In genomic region chr15:76058714-76059319, GRCh38 we compare ENCODE assay signal across 8 cellular contexts. TPM values are rescaled to one million over a fixed set of nuclear protein-coding genes. Genes with fewer than 3 reads are reported as not detected.
A peak's percentile ranks its signal among the peaks of the same experiment; 100 is the strongest.
DNase-seq lines count a peak whose midpoint lies in the region; ATAC-seq and TF ChIP-seq lines count a peak whose summit lies in the region.

No MANE protein-coding gene starts in this region.

- no peak overlapping the region for H2BK5ac ChIP-seq in neuronal stem cell (ENCODE audit: low read length)

- H3K4me3 ChIP-seq in Jurkat, Clone E6-1 (ENCODE audit: low read length): peak overlapping the region; percentile 45
- H3K4me3 ChIP-seq in fibroblast of the aortic adventitia (ENCODE audit: low read depth, low read length): peak overlapping the region; percentile 61
- peak overlapping the region; percentile 52 to 93 for H3K4me3 ChIP-seq in neuronal stem cell (ENCODE audit: low read length in 2 of 2)

- no peak overlapping the region for H2BK15ac ChIP-seq in neuronal stem cell (ENCODE audit: low read length)

- peak; percentile 26 for DNase-seq in EL
- DNase-seq in Jurkat, Clone E6-1 (ENCODE audit: low read depth, low spot score): no peak
- DNase-seq in activated CD4-positive, alpha-beta T cell treated with anti-CD3 and anti-CD28 coated beads, Interleukin-2, amount 50 U/mL, for 48 hours: peak; percentile 20 to 43
- DNase-seq in fibroblast of the aortic adventitia (ENCODE audit: low read depth): peak; percentile 5
- peak; percentile 15 for DNase-seq in neuronal stem cell (ENCODE audit: low spot score)
- DNase-seq in HPDE6-E6E7 (ENCODE audit: extremely low spot score): no peak
- DNase-seq in DMS153 treated with DMSO at 0.1 percent for 48 hours (lab: John Stamatoyannopoulos, UW; ENCODE audit: unreplicated experiment): no peak

- peak overlapping the region; percentile 86 for H3K4me2 ChIP-seq in neuronal stem cell (ENCODE audit: insufficient read depth, low read length, poor library complexity, severe bottlenecking)

- no peak for TF ChIP-seq CTCF in fibroblast of the aortic adventitia (IDR thresholded peaks at IDR 0.05; ENCODE audit: insufficient read depth, low read length)

- no peaks in the 10 kb centered on the region for H3K79me1 ChIP-seq in neuronal stem cell (ENCODE audit: low read depth, low read length)

- H2AK5ac ChIP-seq in neuronal stem cell (ENCODE audit: low read depth, low read length): no peak overlapping the region

- WGBS in neuronal stem cell (ENCODE audit: extremely low coverage in 2 of 2, insufficient read length in 2 of 2, insufficient replicate concordance in 1 of 2), 2 donors: no CpG with 5 or more reads among the region's 18 CpGs

- H3K23ac ChIP-seq in neuronal stem cell (ENCODE audit: low read depth, low read length, poor library complexity): no peak overlapping the region

- H3K27me3 ChIP-seq in neuronal stem cell (ENCODE audit: control insufficient read depth in 3 of 3, insufficient read depth in 3 of 3, low read depth in 1 of 3, low read length in 3 of 3): peaks cover 3 to 60% (median 14%) of the 10 kb centered on the region in 3 experiments

- H4K91ac ChIP-seq in neuronal stem cell (ENCODE audit: low read depth, low read length, poor library complexity): no peak overlapping the region

- no peak overlapping the region for H3K4ac ChIP-seq in neuronal stem cell (ENCODE audit: low read length)

- H3K9ac ChIP-seq in neuronal stem cell (ENCODE audit: low read depth, low read length, poor library complexity): peak overlapping the region; percentile 50

- no peak overlapping the region for H2BK120ac ChIP-seq in neuronal stem cell (ENCODE audit: low read depth, low read length)

- H2AFZ ChIP-seq in neuronal stem cell (ENCODE audit: low read length): peak overlapping the region; percentile 100

- H2BK12ac ChIP-seq in neuronal stem cell (ENCODE audit: low read length): no peak overlapping the region

- H3K27ac ChIP-seq in neuronal stem cell (replicated peaks; ENCODE audit: low read length): no peak overlapping the region

- no peaks in the 10 kb centered on the region for H3K9me3 ChIP-seq in neuronal stem cell (replicated peaks in 1 of 2; ENCODE audit: control insufficient read depth in 2 of 2, insufficient read depth in 1 of 2, low read depth in 1 of 2, low read length in 2 of 2)

- no peak overlapping the region for H4K8ac ChIP-seq in neuronal stem cell (ENCODE audit: low read depth, low read length)

- peaks cover 5 to 6% of the 10 kb centered on the region in 2 donors for H3K4me1 ChIP-seq in neuronal stem cell (ENCODE audit: control insufficient read depth in 2 of 2, insufficient read depth in 1 of 2, low read depth in 1 of 2, low read length in 2 of 2)

- no peak overlapping the region for H3K14ac ChIP-seq in neuronal stem cell (ENCODE audit: low read length)

- no peaks in the 10 kb centered on the region for H3K36me3 ChIP-seq in neuronal stem cell (replicated peaks in 1 of 2; ENCODE audit: control insufficient read depth in 2 of 2, insufficient read depth in 2 of 2, low read length in 2 of 2)

- ATAC-seq in GM21529 (IDR thresholded peaks at IDR 0.05; ENCODE audit: unreplicated experiment): no peak

- H3K18ac ChIP-seq in neuronal stem cell (ENCODE audit: low read length): peak overlapping the region; percentile 65

RNA-seq across cellular contexts. Expression of gene TMEM266, which starts 1.0 kb away (rescaled TPM):
- not detected for polyA plus RNA-seq in Jurkat, Clone E6-1 (2012; ENCODE audit: insufficient read depth, insufficient read length)
- 0.09 TPM in 1 of 2 replicates, not detected in the other for total RNA-seq in fibroblast of the aortic adventitia (ENCODE audit: low replicate concordance)
- 0.21 TPM for polyA plus RNA-seq in neuronal stem cell (2013, experiment 1 of 2)
- 0.30 TPM for polyA plus RNA-seq in neuronal stem cell (2013, experiment 2 of 2)

RNA-seq across cellular contexts. Expression of gene NRG4, which starts 46.6 kb away (rescaled TPM):
- polyA plus RNA-seq in Jurkat, Clone E6-1 (2012; ENCODE audit: insufficient read depth, insufficient read length): not detected
- not detected in 2 replicates for total RNA-seq in fibroblast of the aortic adventitia (ENCODE audit: low replicate concordance)
- 0.15 TPM for polyA plus RNA-seq in neuronal stem cell (2013, experiment 1 of 2)
- polyA plus RNA-seq in neuronal stem cell (2013, experiment 2 of 2): 0.10 TPM

Comparison
In these comparisons a context has a peak if more than half of its experiments do, and no peak if none do; other contexts are left out.
1. DNase-seq: peak in EL (single experiment), activated CD4-positive, alpha-beta T cell treated with anti-CD3 and anti-CD28 coated beads, Interleukin-2, amount 50 U/mL, for 48 hours (2 of 2), fibroblast of the aortic adventitia (single experiment) and neuronal stem cell (single experiment); none in Jurkat, Clone E6-1 (single experiment), HPDE6-E6E7 (single experiment) and DMS153 treated with DMSO at 0.1 percent for 48 hours (single experiment).
2. Peak in every context shown above with its lines, with median percentiles within 50 percentile points of each other: H3K4me3 ChIP-seq.